Comparison of ENCODE assay signal across 1 cellular context in genomic region chr16:17138801-17139200, GRCh38.
TF ChIP-seq lines count a peak whose summit lies in the region.

No MANE protein-coding gene starts in this region.

TF ChIP-seq in K562, 482 proteins besides CTCF, POLR2A, EP300 and RAD21 (continued from another document and continues in another):
- no peak for TF ChIP-seq ARID4B (CRISPR knock-in tag; IDR thresholded peaks at IDR 0.05)
- TF ChIP-seq ETV1 (tag; conservative IDR thresholded peaks at IDR 0.05; ENCODE audit: low read depth) = no peak
- TF ChIP-seq ZNF324 (CRISPR knock-in tag; IDR thresholded peaks at IDR 0.05) = no peak
- no peak for TF ChIP-seq FOXM1 (IDR thresholded peaks at IDR 0.05; ENCODE audit: low read depth)
- TF ChIP-seq FOXM1 (CRISPR knock-in tag; IDR thresholded peaks at IDR 0.05; ENCODE audit: low read depth) = no peak
- no peak for TF ChIP-seq PBX2 (CRISPR knock-in tag; IDR thresholded peaks at IDR 0.05; ENCODE audit: low read depth)
- TF ChIP-seq PBX2 (tag; conservative IDR thresholded peaks at IDR 0.05; ENCODE audit: low read depth) = no peak
- TF ChIP-seq CHD4 (IDR thresholded peaks at IDR 0.05; ENCODE audit: insufficient read depth, insufficient replicate concordance, low read depth, low read length, poor library complexity, severe bottlenecking) = no peak
- TF ChIP-seq ZBTB9 (CRISPR knock-in tag; IDR thresholded peaks at IDR 0.05) = no peak
- TF ChIP-seq NCOA1 (IDR thresholded peaks at IDR 0.05; ENCODE audit: low read depth) = no peak
- TF ChIP-seq ZNF175 (CRISPR knock-in tag; IDR thresholded peaks at IDR 0.05; ENCODE audit: low read depth) = no peak
- no peak for TF ChIP-seq NFE2 (IDR thresholded peaks at IDR 0.05; ENCODE audit: low read depth)
- TF ChIP-seq SP2 (IDR thresholded peaks at IDR 0.05; ENCODE audit: extremely low read depth, low read depth, low read length, poor library complexity, severe bottlenecking) = no peak
- peak; percentile 49; the same call in 1 of the 2 replicates for TF ChIP-seq ZNF511 (CRISPR knock-in tag; IDR thresholded peaks at IDR 0.05)
- no peak for TF ChIP-seq POLR3G (IDR thresholded peaks at IDR 0.05; ENCODE audit: extremely low read depth, insufficient read length, insufficient replicate concordance)
- TF ChIP-seq MLLT1 (IDR thresholded peaks at IDR 0.05) = no peak
- no peak for TF ChIP-seq GATAD2A (IDR thresholded peaks at IDR 0.05)
- no peak for TF ChIP-seq ZFP36 (IDR thresholded peaks at IDR 0.05; ENCODE audit: low read depth, low read length, partially characterized antibody)
- no peak for TF ChIP-seq CEBPZ (IDR thresholded peaks at IDR 0.05; ENCODE audit: borderline replicate concordance, low read depth, low read length)
- no peak for TF ChIP-seq KLF16 (IDR thresholded peaks at IDR 0.05)
- TF ChIP-seq ARID1B (IDR thresholded peaks at IDR 0.05) = no peak
- peak in 1 of 2 experiments; percentile 78 for TF ChIP-seq AFF1 (IDR thresholded peaks at IDR 0.05; ENCODE audit: low read depth in 1 of 2, partially characterized antibody in 2 of 2)
- no peak for TF ChIP-seq MAFK (IDR thresholded peaks at IDR 0.05; ENCODE audit: low read length)
- no peak for TF ChIP-seq SUPT5H (IDR thresholded peaks at IDR 0.05)
- TF ChIP-seq MYBL2 (IDR thresholded peaks at IDR 0.05; ENCODE audit: low read depth) = no peak
- TF ChIP-seq MYBL2 (CRISPR knock-in tag; IDR thresholded peaks at IDR 0.05; ENCODE audit: borderline replicate concordance) = no peak
- TF ChIP-seq CHD1 (IDR thresholded peaks at IDR 0.05; ENCODE audit: low read length) = no peak
- TF ChIP-seq ZNF124 (CRISPR knock-in tag; IDR thresholded peaks at IDR 0.05) = no peak
- TF ChIP-seq RCOR1 (IDR thresholded peaks at IDR 0.05; ENCODE audit: borderline replicate concordance in 1 of 2, low read depth in 2 of 2, low read length in 2 of 2) = peak in 1 of 2 experiments; percentile 34; a peak in 1 of 4 replicates
- TF ChIP-seq SLC30A9 (CRISPR knock-in tag; IDR thresholded peaks at IDR 0.05) = no peak
- peak; percentile 90 for TF ChIP-seq MIER1 (IDR thresholded peaks at IDR 0.05; ENCODE audit: low read depth)
- TF ChIP-seq RBM22 (IDR thresholded peaks at IDR 0.05; ENCODE audit: low read depth, low read length, poor library complexity, severe bottlenecking) = no peak
- 0 out of 4 replicates have a peak, but pooled peaks of 1 of the 2 experiments have one; percentile 20 for TF ChIP-seq MAZ (CRISPR knock-in tag; conservative IDR thresholded peaks at IDR 0.05 in 1 of 2, IDR thresholded peaks at IDR 0.05 in 1 of 2)
- TF ChIP-seq DMBX1 (CRISPR knock-in tag; IDR thresholded peaks at IDR 0.05; ENCODE audit: borderline replicate concordance) = no peak
- peak in 1 of 2 experiments; percentile 27; a peak in 1 of 4 replicates for TF ChIP-seq SIN3A (IDR thresholded peaks at IDR 0.05; ENCODE audit: borderline replicate concordance in 2 of 2, control insufficient read depth in 1 of 2, low read depth in 2 of 2, low read length in 2 of 2)
- peak; percentile 93 for TF ChIP-seq REST (CRISPR knock-in tag; IDR thresholded peaks at IDR 0.05; ENCODE audit: low read depth)
